In the genomic region with DNA sequence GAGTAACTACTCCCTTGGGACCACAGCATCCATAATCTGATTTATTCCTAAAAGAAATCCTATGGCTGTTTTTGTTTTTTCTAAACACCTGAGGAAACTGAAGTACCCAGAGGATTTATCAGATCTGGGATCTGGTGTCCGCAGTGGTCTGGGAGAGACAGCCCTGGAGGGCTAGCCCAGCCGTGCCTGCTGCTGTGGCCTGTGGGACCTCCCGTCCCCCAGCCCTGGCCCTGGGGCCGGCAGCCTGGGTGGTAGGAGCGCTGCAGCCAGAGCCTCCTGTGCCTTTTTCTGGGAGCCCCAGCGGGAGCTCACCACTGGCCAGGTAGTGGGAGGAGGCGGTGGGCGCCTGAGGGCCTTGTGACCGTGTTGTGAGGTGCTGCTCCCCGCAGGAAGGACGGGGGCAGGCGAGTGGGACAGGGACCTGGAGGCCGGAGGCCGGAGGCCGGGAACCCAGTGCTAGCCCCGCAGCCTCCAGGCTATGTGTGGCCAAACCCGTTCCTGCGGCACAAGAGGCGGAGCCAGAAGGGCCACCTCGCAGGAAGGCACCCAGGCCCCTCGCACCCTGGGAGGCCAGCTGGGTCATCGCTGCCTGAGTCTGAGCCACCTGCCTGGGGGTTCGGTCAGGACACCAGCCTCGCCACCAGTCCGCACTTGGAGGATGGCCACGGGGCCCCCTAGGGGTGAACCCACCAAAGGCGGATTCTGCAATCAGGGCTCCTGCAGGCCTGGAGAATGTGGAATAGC, we compare ENCODE assay signal across 12 cellular contexts. TPM values are rescaled to one million over a fixed set of nuclear protein-coding genes. Genes with fewer than 3 reads are reported as not detected.
DNase-seq lines count a peak whose midpoint lies in the region; ATAC-seq and TF ChIP-seq lines count a peak whose summit lies in the region.
"Had no signal": no experiment of that assay in that cellular context is flagged by ENCODE, and none has a peak within 500 bp of the region (broad histone marks: within the 10 kb centered on the region; RNA-seq: fewer than 3 reads in every experiment).

No MANE protein-coding gene starts in this region.

- DNase-seq in Caco-2 (no peak), right cardiac atrium (peak in 2 of 3 donors; percentile 64 to 71), sigmoid colon (no peak), DMS 273 treated with DMSO at 0.1 percent for 48 hours (lab: John Stamatoyannopoulos, UW) (no peak), COLO668 (lab: John Stamatoyannopoulos, UW; ENCODE audit: unreplicated experiment) (no peak), NCI-H1092 (lab: John Stamatoyannopoulos, UW) (no peak)
- DNase-seq: activated CD4-positive, alpha-beta T cell treated with anti-CD3 and anti-CD28 coated beads for 36 hours; activated naive CD4-positive, alpha-beta T cell treated with anti-CD3 and anti-CD28 coated beads, Interleukin-2, amount 50 U/mL, for 16 hours; GF-D8; NCI-H187 treated with DMSO at 0.1 percent for 48 hours had no signal

- H3K36me3 ChIP-seq in Caco-2 (ENCODE audit: control insufficient read depth, insufficient read depth, low read length) (0 out of 2 replicates have a peak, but pooled peaks cover 2% of the 10 kb centered on the region), sigmoid colon (peaks cover 0 to 31% (median 6%) of the 10 kb centered on the region in 4 donors)

- no peak overlapping the region for H3K4me3 Mint-ChIP-seq in Caco-2 (ENCODE audit: unreplicated experiment)
- H3K4me3 Mint-ChIP-seq: activated CD4-positive, alpha-beta T cell treated with anti-CD3 and anti-CD28 coated beads for 36 hours had no signal

- H3K4me1 ChIP-seq in Caco-2 = peaks cover 19% of the 10 kb centered on the region
- H3K4me1 ChIP-seq in right cardiac atrium (ENCODE audit: control insufficient read depth, insufficient read depth, low read length) = peaks cover 19% of the 10 kb centered on the region
- H3K4me1 ChIP-seq in sigmoid colon = peaks cover 0 to 57% (median 43%) of the 10 kb centered on the region in 4 donors

- no TSS peak for BruUV-seq in Caco-2 (replicated peaks; lab: Mats Ljungman, UMichigan)

- peaks cover 15% of the 10 kb centered on the region for H3K36me3 Mint-ChIP-seq in Caco-2 (ENCODE audit: insufficient read depth, unreplicated experiment)

- CTCF ChIA-PET in Caco-2 (lab: Charles Lee) = interaction anchor here (1.1 kb wide), 1 partner anchor 19 kb away, joined by 3 read pairs; no protein-coding TSS in a partner anchor

- POLR2A ChIA-PET in Caco-2 (lab: Charles Lee) = no interaction called here

- H3K4me3 ChIP-seq in Caco-2 (ENCODE audit: low read depth, low read length) (no peak overlapping the region), right cardiac atrium (ENCODE audit: low read length) (no peak overlapping the region), sigmoid colon (no peak overlapping the region)

- ATAC-seq in right cardiac atrium (no peak), GM18511 (IDR thresholded peaks at IDR 0.05; ENCODE audit: unreplicated experiment) (no peak)
- ATAC-seq: activated CD4-positive, alpha-beta T cell treated with anti-CD3 and anti-CD28 coated beads for 36 hours had no signal

- TF ChIP-seq CTCF in Caco-2 (IDR thresholded peaks at IDR 0.05; ENCODE audit: insufficient read depth in 1 of 2, low read depth in 1 of 2, low read length in 1 of 2, severe bottlenecking in 1 of 2, unreplicated experiment in 1 of 2) = peak in 1 of 2 experiments; percentile 10
- no peak for TF ChIP-seq CTCF in sigmoid colon (IDR thresholded peaks at IDR 0.05)

- no peaks in the 10 kb centered on the region for H3K27me3 ChIP-seq in Caco-2 (replicated peaks; ENCODE audit: control insufficient read depth, insufficient read depth, low read length)
- no peaks in the 10 kb centered on the region for H3K27me3 ChIP-seq in right cardiac atrium (ENCODE audit: control insufficient read depth, insufficient read depth)
- H3K27me3 ChIP-seq in sigmoid colon = no peaks in the 10 kb centered on the region

- no peak for TF ChIP-seq EP300 in sigmoid colon (IDR thresholded peaks at IDR 0.05)

- no peaks in the 10 kb centered on the region for H3K9me3 Mint-ChIP-seq in Caco-2 (ENCODE audit: unreplicated experiment)

- TF ChIP-seq POLR2A in sigmoid colon (IDR thresholded peaks at IDR 0.05) = no peak

- H3K27ac Mint-ChIP-seq in Caco-2 (ENCODE audit: unreplicated experiment) = peak overlapping the region; percentile 49
- H3K27ac Mint-ChIP-seq: activated CD4-positive, alpha-beta T cell treated with anti-CD3 and anti-CD28 coated beads for 36 hours had no signal

- intact Hi-C loops in Caco-2 (cut with micrococcal nuclease; ENCODE audit: unreplicated experiment) (no loop called here), right cardiac atrium (cut with DNase I) (no loop called here), sigmoid colon (cut with DNase I) (no loop called here)

- H3K4me1 Mint-ChIP-seq in Caco-2 (ENCODE audit: low read depth, unreplicated experiment) = peaks cover 6% of the 10 kb centered on the region

- no peaks in the 10 kb centered on the region for H3K27me3 Mint-ChIP-seq in Caco-2 (ENCODE audit: insufficient read depth, unreplicated experiment)
- H3K27me3 Mint-ChIP-seq: activated CD4-positive, alpha-beta T cell treated with anti-CD3 and anti-CD28 coated beads for 36 hours had no signal

- no peaks in the 10 kb centered on the region for H3K9me3 ChIP-seq in Caco-2
- H3K9me3 ChIP-seq in right cardiac atrium (ENCODE audit: control insufficient read depth, low read length) = no peaks in the 10 kb centered on the region
- no peaks in the 10 kb centered on the region for H3K9me3 ChIP-seq in sigmoid colon

- WGBS in right cardiac atrium = 86% methylated on average over 27 of the region's 27 CpGs
- 92 to 93% methylated on average over 27 of the region's 27 CpGs for WGBS in sigmoid colon, 2 donors

- H3K27ac ChIP-seq in angular gyrus (ENCODE audit: low read depth, low read length) = peak overlapping the region; percentile 91
- peak overlapping the region; percentile 77 for H3K27ac ChIP-seq in right cardiac atrium (ENCODE audit: low read length)
- H3K27ac ChIP-seq in sigmoid colon = peak overlapping the region; percentile 74 to 86 (median 82)

RNA-seq across cellular contexts. Expression of a gene that starts 18.2 kb away (rescaled TPM):
- total RNA-seq in Caco-2 (2022) = 0.26 TPM in 1 of 2 replicates, not detected in the other
- total RNA-seq in right cardiac atrium = 100 to 1,000 TPM in 1 of 4 donors, 10 to 100 TPM in 3; 26.5 to 107 (median 36.5) TPM
- polyA plus RNA-seq in right cardiac atrium = 68.0 TPM
- 100 to 1,000 TPM in 2 of 4 donors, 10 to 100 TPM in 2; 47.4 to 336 (median 95.6) TPM for total RNA-seq in sigmoid colon
- 10 to 100 TPM in 2 of 3 donors, 1 to 10 TPM in 1; 7.4 to 29.3 (median 24.6) TPM for polyA plus RNA-seq in sigmoid colon

RNA-seq across cellular contexts. Expression of a gene that starts 43.7 kb away (rescaled TPM):
- total RNA-seq in Caco-2 (2022) = 36.8 and 42.4 TPM in 2 replicates
- 10 to 100 TPM; 15.1 to 18.6 (median 17.4) TPM for total RNA-seq in right cardiac atrium
- polyA plus RNA-seq in right cardiac atrium = 17.4 TPM
- 10 to 100 TPM; 25.7 to 31.2 (median 30.6) TPM for total RNA-seq in sigmoid colon
- polyA plus RNA-seq in sigmoid colon = 10 to 100 TPM; 15.7 to 27.3 (median 22.8) TPM

Comparison
In these comparisons a context has a peak if more than half of its experiments do, and no peak if none do; other contexts are left out.
1. DNase-seq: peak in right cardiac atrium (2 of 3); none in Caco-2 (0 of 2), sigmoid colon (single experiment), DMS 273 treated with DMSO at 0.1 percent for 48 hours (single experiment), COLO668 (single experiment) and NCI-H1092 (single experiment).
2. RNA of a gene that starts 18.2 kb away (total RNA-seq): 47.4 to 336 TPM in sigmoid colon and 26.5 to 107 TPM in right cardiac atrium; 0.26 TPM in Caco-2; every median in the first group is over 10 times any median in the second.
3. Peak in every context shown above with its lines, with median percentiles within 50 percentile points of each other: H3K27ac ChIP-seq.